ENCODE assay signal across 9 cellular contexts in genomic region chr20:48789185-48789668, GRCh38. TPM values are rescaled to one million over a fixed set of nuclear protein-coding genes. Genes with fewer than 3 reads are reported as not detected.
DNase-seq lines count a peak whose midpoint lies in the region; ATAC-seq and TF ChIP-seq lines count a peak whose summit lies in the region.
"Had no signal": no experiment of that assay in that cellular context is flagged by ENCODE, and none has a peak within 500 bp of the region (broad histone marks: within the 10 kb centered on the region; RNA-seq: fewer than 3 reads in every experiment).

No MANE protein-coding gene starts in this region.

- no peak for TF ChIP-seq CTCF in PC-9 (conservative IDR thresholded peaks at IDR 0.05)
- TF ChIP-seq CTCF in vagina (IDR thresholded peaks at IDR 0.05): no peak

- peak; percentile 30 for ATAC-seq in HG02938 (IDR thresholded peaks at IDR 0.05; ENCODE audit: unreplicated experiment)
- peak; percentile 71 to 77 for ATAC-seq in activated T-cell treated with anti-CD3 and anti-CD28 coated beads, Interleukin-2, amount 50 U/mL, for 4 hours

- POLR2A ChIA-PET in PC-9 (lab: Charles Lee; ENCODE audit: unreplicated experiment): no interaction called here

- H4K20me1 ChIP-seq in PC-9 (ENCODE audit: insufficient read depth): no peaks in the 10 kb centered on the region

- no peaks in the 10 kb centered on the region for H3K9me3 ChIP-seq in PC-9 (ENCODE audit: insufficient read depth, low read depth)
- no peaks in the 10 kb centered on the region for H3K9me3 ChIP-seq in vagina

- H3K36me3 Mint-ChIP-seq in activated T-cell treated with anti-CD3 and anti-CD28 coated beads, Interleukin-2, amount 50 U/mL, for 4 hours (ENCODE audit: insufficient read depth): peaks cover 8% of the 10 kb centered on the region

- H3K36me3 ChIP-seq in PC-9 (ENCODE audit: low read depth) (no peaks in the 10 kb centered on the region), vagina (no peaks in the 10 kb centered on the region)

- CTCF ChIA-PET in PC-9 (lab: Charles Lee): no interaction called here

- peaks cover 63% of the 10 kb centered on the region for H3K4me1 Mint-ChIP-seq in activated T-cell treated with anti-CD3 and anti-CD28 coated beads, Interleukin-2, amount 50 U/mL, for 4 hours (ENCODE audit: low read depth)

- H3K9me2 ChIP-seq in PC-9 (ENCODE audit: insufficient read depth): no peaks in the 10 kb centered on the region

- H3K4me1 ChIP-seq in PC-9 (replicated peaks; ENCODE audit: insufficient read depth) (0 out of 2 replicates have a peak, but pooled peaks cover 3% of the 10 kb centered on the region), vagina (peaks cover 24% of the 10 kb centered on the region)

- no peaks in the 10 kb centered on the region for H3K9me3 Mint-ChIP-seq in activated T-cell treated with anti-CD3 and anti-CD28 coated beads, Interleukin-2, amount 50 U/mL, for 4 hours

- intact Hi-C loops in PC-9 (cut with micrococcal nuclease; ENCODE audit: unreplicated experiment): no loop called here
- intact Hi-C loops in vagina (cut with DNase I): no loop called here

- no peak overlapping the region for H2AFZ ChIP-seq in PC-9

- no peak overlapping the region for H3K4me2 ChIP-seq in PC-9

- no peaks in the 10 kb centered on the region for H3K79me2 ChIP-seq in PC-9 (ENCODE audit: low read depth)

- H3K27me3 Mint-ChIP-seq in activated T-cell treated with anti-CD3 and anti-CD28 coated beads, Interleukin-2, amount 50 U/mL, for 4 hours (ENCODE audit: low read depth): no peaks in the 10 kb centered on the region

- DNase-seq in stimulated activated CD4-positive, alpha-beta T cell treated with anti-CD3 and anti-CD28 coated beads, Interleukin-4, amount 100 ng/mL, for 24 hours: peak; percentile 45
- DNase-seq in stimulated activated CD4-positive, alpha-beta T cell treated with anti-CD3 and anti-CD28 coated beads, Interleukin-4, amount 100 ng/mL, for 1 hour: no peak
- DNase-seq in activated T-cell treated with anti-CD3 and anti-CD28 coated beads, Interleukin-2, amount 50 U/mL, for 4 hours: no peak
- no peak for DNase-seq in AG20443 (ENCODE audit: low spot score)
- no peak for DNase-seq in PC-9
- DNase-seq in vagina (ENCODE audit: extremely low spot score in 2 of 2): no peak
- DNase-seq in NCI-H1417 treated with DMSO at 0.1 percent for 48 hours (lab: John Stamatoyannopoulos, UW): no peak
- DNase-seq: effector CD4-positive, alpha-beta T cell had no signal

- no peaks in the 10 kb centered on the region for H3F3A ChIP-seq in PC-9 (ENCODE audit: insufficient read depth, low read depth)

- H3K27me3 ChIP-seq in PC-9 (ENCODE audit: insufficient read depth, low read depth) (0 out of 2 replicates have a peak, but pooled peaks cover 6% of the 10 kb centered on the region), vagina (no peaks in the 10 kb centered on the region)

- H3K4me3 ChIP-seq in PC-9 (no peak overlapping the region), vagina (no peak overlapping the region)

- no peak overlapping the region for H3K4me3 Mint-ChIP-seq in activated T-cell treated with anti-CD3 and anti-CD28 coated beads, Interleukin-2, amount 50 U/mL, for 4 hours

- H3K27ac ChIP-seq in PC-9: no peak overlapping the region
- no peak overlapping the region for H3K27ac ChIP-seq in vagina

- TF ChIP-seq POLR2A in vagina (IDR thresholded peaks at IDR 0.05): no peak

- no TSS peak for BruUV-seq in PC-9 (replicated peaks; lab: Mats Ljungman, UMichigan)

RNA-seq across cellular contexts. Expression of gene PREX1, which starts 38.6 kb away (rescaled TPM):
- 10 to 100 TPM; 28.8 to 31.4 (median 29.5) TPM for total RNA-seq in activated T-cell treated with anti-CD3 and anti-CD28 coated beads, Interleukin-2, amount 50 U/mL, for 4 hours
- total RNA-seq in PC-9 (2021) (3.3 and 4.3 TPM in 2 replicates), vagina (17.7 TPM)
